Comparison of ENCODE assay signal across 8 cellular contexts in the genomic region with DNA sequence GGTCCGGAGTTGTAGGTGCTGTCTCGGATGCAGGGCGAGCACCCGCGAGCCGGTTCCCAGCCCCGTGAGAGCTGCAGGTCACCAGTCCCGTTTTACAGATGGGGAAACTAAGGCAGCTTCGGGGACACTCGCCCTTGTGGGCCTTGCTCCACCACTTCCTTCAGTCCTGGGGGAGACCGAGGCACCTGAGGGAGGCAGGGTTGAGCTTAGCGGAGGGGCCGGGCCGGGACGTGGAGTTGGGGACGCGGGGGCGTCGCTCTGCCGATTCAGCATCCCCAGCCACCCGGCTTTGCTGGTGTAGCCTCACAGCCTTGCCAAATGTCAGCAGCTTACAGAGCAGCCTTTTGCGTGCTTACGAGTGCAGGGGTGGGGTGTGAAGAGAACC. TPM values are rescaled to one million over a fixed set of nuclear protein-coding genes. Genes with fewer than 3 reads are reported as not detected.
A peak's percentile ranks its signal among the peaks of the same experiment; 100 is the strongest.
DNase-seq lines count a peak whose midpoint lies in the region; ATAC-seq, FAIRE-seq and TF ChIP-seq lines count a peak whose summit lies in the region.

No MANE protein-coding gene starts in this region.

- no peaks in the 10 kb centered on the region for H4K20me1 ChIP-seq in endothelial cell of umbilical vein (replicated peaks; ENCODE audit: control insufficient read depth, extremely low read depth, insufficient read depth, low read length)

- H3K4me2 ChIP-seq in endothelial cell of umbilical vein (ENCODE audit: insufficient read depth, low read length), result peak overlapping the region; percentile 37

- H3K4me3 ChIP-seq in HUES6 (ENCODE audit: low read depth, low read length) (peak overlapping the region; percentile 89), endothelial cell of umbilical vein (replicated peaks in 1 of 3; ENCODE audit: insufficient read depth in 1 of 3, low read depth in 1 of 3, low read length in 3 of 3) (peak overlapping the region; percentile 78 to 86 (median 80)), suprapubic skin (peak overlapping the region; percentile 78)

- no peaks in the 10 kb centered on the region for H3K9me1 ChIP-seq in endothelial cell of umbilical vein (replicated peaks; ENCODE audit: control insufficient read depth, extremely low read depth, insufficient read depth, low read length)

- TF ChIP-seq POLR2A in endothelial cell of umbilical vein (IDR thresholded peaks at IDR 0.05; ENCODE audit: low read depth, low read length), result no peak
- no peak for TF ChIP-seq POLR2A in suprapubic skin (IDR thresholded peaks at IDR 0.05)

- CTCF ChIA-PET in activated CD4-positive, alpha-beta memory T cell treated with anti-CD3 and anti-CD28 coated beads, Interleukin-2, amount 10 ng/mL, durations not matched to agents 7 days and 5 days (lab: Charles Lee), result interaction anchor here (0.5 to 1.0 kb wide), 5 partner anchors 10 to 190 kb away, joined by 3 to 5 read pairs (median 3); no protein-coding TSS in a partner anchor
- CTCF ChIA-PET in endothelial cell of umbilical vein (lab: Charles Lee), result interaction anchor here (1.4 to 1.8 kb wide), 3 partner anchors 10 to 36 kb away, joined by 4 to 8 read pairs (median 7); no protein-coding TSS in a partner anchor

- H3K27me3 ChIP-seq in HUES6 (ENCODE audit: control insufficient read depth, insufficient read depth, low read length) (no peaks in the 10 kb centered on the region), endothelial cell of umbilical vein (ENCODE audit: control insufficient read depth in 2 of 2, insufficient read depth in 2 of 2, low read length in 2 of 2) (no peaks in the 10 kb centered on the region), suprapubic skin (no peaks in the 10 kb centered on the region)

- H3K36me3 ChIP-seq in HUES6 (ENCODE audit: control insufficient read depth, insufficient read depth, low read length) (peaks cover 28% of the 10 kb centered on the region), endothelial cell of umbilical vein (ENCODE audit: control insufficient read depth in 2 of 2, extremely low read depth in 1 of 2, insufficient read depth in 2 of 2, low read length in 2 of 2) (peaks cover 4 to 25% of the 10 kb centered on the region in 2 experiments), suprapubic skin (peaks cover 18% of the 10 kb centered on the region)

- peaks cover 21% of the 10 kb centered on the region for H3K36me3 Mint-ChIP-seq in activated CD4-positive, alpha-beta memory T cell treated with anti-CD3 and anti-CD28 coated beads, Interleukin-2, amount 10 ng/mL, durations not matched to agents 7 days and 5 days (ENCODE audit: low read depth)
- peaks cover 18% of the 10 kb centered on the region for H3K36me3 Mint-ChIP-seq in nephron (ENCODE audit: low read depth)

- DNase-seq in DMS79 treated with DMSO at 0.1 percent for 48 hours (lab: John Stamatoyannopoulos, UW), result peak; percentile 14
- DNase-seq in DMS79 (lab: John Stamatoyannopoulos, UW), result no peak
- peak; percentile 49 for DNase-seq in activated CD4-positive, alpha-beta memory T cell treated with anti-CD3 and anti-CD28 coated beads, Interleukin-2, amount 10 ng/mL, durations not matched to agents 7 days and 5 days
- peak; percentile 23 for DNase-seq in endothelial cell of umbilical vein (ENCODE audit: low read depth, low spot score)
- DNase-seq in suprapubic skin (ENCODE audit: low spot score in 2 of 2), result peak in 1 of 2 donors; percentile 73

- no peak for TF ChIP-seq EP300 in suprapubic skin (IDR thresholded peaks at IDR 0.05)

- 0% methylated on average over 9 of the region's 23 CpGs for WGBS in suprapubic skin

- H3K9me3 ChIP-seq in HUES6 (ENCODE audit: control insufficient read depth, insufficient read depth, low read depth, low read length) (no peaks in the 10 kb centered on the region), endothelial cell of umbilical vein (replicated peaks; ENCODE audit: control insufficient read depth, insufficient read depth, low read length) (no peaks in the 10 kb centered on the region), suprapubic skin (no peaks in the 10 kb centered on the region)

- H3K4me1 ChIP-seq in HUES6 (ENCODE audit: control insufficient read depth, insufficient read depth, low read length) (peaks cover 11% of the 10 kb centered on the region), endothelial cell of umbilical vein (ENCODE audit: control insufficient read depth, extremely low read depth, insufficient read depth, low read length) (peaks cover 11% of the 10 kb centered on the region), suprapubic skin (peaks cover 28% of the 10 kb centered on the region)

- H3K9ac ChIP-seq in HUES6 (ENCODE audit: low read length), result peak overlapping the region; percentile 82
- H3K9ac ChIP-seq in endothelial cell of umbilical vein (replicated peaks; ENCODE audit: extremely low read depth, insufficient read depth, low read length), result peak overlapping the region; percentile 60

- intact Hi-C loops in endothelial cell of umbilical vein (cut with micrococcal nuclease), result loop anchor here (1.0 to 2.0 kb wide), 3 partner anchors 30 to 116 kb away; a partner anchor contains a TSS

- H3K27ac ChIP-seq in HUES6 (ENCODE audit: low read depth, low read length) (peak overlapping the region; percentile 30; the same call in 1 of the 2 replicates), endothelial cell of umbilical vein (ENCODE audit: insufficient read depth, low read depth, low read length) (peak overlapping the region; percentile 35), suprapubic skin (peak overlapping the region; percentile 73)

- H3K27me3 Mint-ChIP-seq in activated CD4-positive, alpha-beta memory T cell treated with anti-CD3 and anti-CD28 coated beads, Interleukin-2, amount 10 ng/mL, durations not matched to agents 7 days and 5 days, result no peaks in the 10 kb centered on the region
- H3K27me3 Mint-ChIP-seq in nephron (ENCODE audit: low read depth), result no peaks in the 10 kb centered on the region

- peak overlapping the region; percentile 78 for H3K4me3 Mint-ChIP-seq in activated CD4-positive, alpha-beta memory T cell treated with anti-CD3 and anti-CD28 coated beads, Interleukin-2, amount 10 ng/mL, durations not matched to agents 7 days and 5 days
- peak overlapping the region; percentile 78 to 87 (median 84) for H3K4me3 Mint-ChIP-seq in nephron

- H3K9me3 Mint-ChIP-seq in activated CD4-positive, alpha-beta memory T cell treated with anti-CD3 and anti-CD28 coated beads, Interleukin-2, amount 10 ng/mL, durations not matched to agents 7 days and 5 days, result no peaks in the 10 kb centered on the region
- no peaks in the 10 kb centered on the region for H3K9me3 Mint-ChIP-seq in nephron

- BruUV-seq in endothelial cell of umbilical vein (replicated peaks; lab: Mats Ljungman, UMichigan), result no TSS peak

- peaks cover 23% of the 10 kb centered on the region for H3K4me1 Mint-ChIP-seq in activated CD4-positive, alpha-beta memory T cell treated with anti-CD3 and anti-CD28 coated beads, Interleukin-2, amount 10 ng/mL, durations not matched to agents 7 days and 5 days
- H3K4me1 Mint-ChIP-seq in nephron, result peaks cover 4% of the 10 kb centered on the region

- no peaks in the 10 kb centered on the region for H3K79me2 ChIP-seq in endothelial cell of umbilical vein (ENCODE audit: control insufficient read depth, insufficient read depth, low read length)

- peak; percentile 54 for FAIRE-seq in endothelial cell of umbilical vein (lab: Jason Lieb, UNC)

- POLR2A ChIA-PET in activated CD4-positive, alpha-beta memory T cell treated with anti-CD3 and anti-CD28 coated beads, Interleukin-2, amount 10 ng/mL, durations not matched to agents 7 days and 5 days (lab: Charles Lee), result interaction anchor here (0.6 to 3.7 kb wide), 8 partner anchors 9 to 479 kb away, joined by 3 to 20 read pairs (median 4); a partner anchor contains a TSS
- POLR2A ChIA-PET in endothelial cell of umbilical vein (lab: Charles Lee), result interaction anchor here (0.6 kb wide), 1 partner anchor 91 kb away, joined by 3 read pairs; no protein-coding TSS in a partner anchor

- ATAC-seq in GM21423 (IDR thresholded peaks at IDR 0.05; ENCODE audit: unreplicated experiment), result no peak

- dilution Hi-C loops in endothelial cell of umbilical vein (cut with MboI; ENCODE audit: extremely low pct_ligation_motif_present, low sequenced_read_pairs), result no loop called here

- TF ChIP-seq CTCF in endothelial cell of umbilical vein (IDR thresholded peaks at IDR 0.05; ENCODE audit: extremely low read depth in 1 of 2, insufficient read depth in 1 of 2, low read depth in 1 of 2, low read length in 2 of 2) (no peak), nephron (IDR thresholded peaks at IDR 0.05; ENCODE audit: unreplicated experiment in 3 of 3) (no peak), suprapubic skin (IDR thresholded peaks at IDR 0.05) (no peak)

- peak overlapping the region; percentile 79 for H2AFZ ChIP-seq in endothelial cell of umbilical vein (ENCODE audit: low read depth, low read length)

- peak overlapping the region; percentile 80 for H3K27ac Mint-ChIP-seq in activated CD4-positive, alpha-beta memory T cell treated with anti-CD3 and anti-CD28 coated beads, Interleukin-2, amount 10 ng/mL, durations not matched to agents 7 days and 5 days
- H3K27ac Mint-ChIP-seq in nephron, result peak overlapping the region in 1 of 3 experiments; percentile 23

RNA-seq across cellular contexts. Expression of a gene that starts 0.5 kb away (rescaled TPM):
- total RNA-seq in activated CD4-positive, alpha-beta memory T cell treated with anti-CD3 and anti-CD28 coated beads, Interleukin-2, amount 10 ng/mL, durations not matched to agents 7 days and 5 days, result 10 to 100 TPM; 91.3 to 94.1 TPM
- 51.0 and 53.2 TPM in 2 replicates for total RNA-seq in endothelial cell of umbilical vein
- 124 and 206 TPM in 2 replicates for polyA plus RNA-seq in endothelial cell of umbilical vein
- 56.1 and 94.1 TPM in 2 replicates for polyA plus RNA-seq in endothelial cell of umbilical vein (2011; cell fraction: cytosol; rRNA removed)
- polyA plus RNA-seq in endothelial cell of umbilical vein (2011; cell fraction: nucleus; rRNA removed), result 17.1 and 22.5 TPM in 2 replicates
- polyA plus RNA-seq in endothelial cell of umbilical vein (2012), result 54.3 and 72.4 TPM in 2 replicates
- 15.7 and 17.6 TPM in 2 replicates for polyA minus RNA-seq in endothelial cell of umbilical vein
- polyA minus RNA-seq in endothelial cell of umbilical vein (2011; cell fraction: cytosol; rRNA and poly(A)+ RNA removed), result 97.0 TPM
- 5.4 and 7.8 TPM in 2 replicates for polyA minus RNA-seq in endothelial cell of umbilical vein (2011; cell fraction: nucleus; rRNA and poly(A)+ RNA removed)
- 100 to 1,000 TPM; 157 to 345 (median 224) TPM for total RNA-seq in suprapubic skin

RNA-seq across cellular contexts. Expression of a gene that starts 11.3 kb away (rescaled TPM):
- total RNA-seq in activated CD4-positive, alpha-beta memory T cell treated with anti-CD3 and anti-CD28 coated beads, Interleukin-2, amount 10 ng/mL, durations not matched to agents 7 days and 5 days, result not detected
- not detected in 2 replicates for total RNA-seq in endothelial cell of umbilical vein
- not detected in 2 replicates for polyA plus RNA-seq in endothelial cell of umbilical vein
- not detected in 2 replicates for polyA plus RNA-seq in endothelial cell of umbilical vein (2011; cell fraction: cytosol; rRNA removed)
- polyA plus RNA-seq in endothelial cell of umbilical vein (2011; cell fraction: nucleus; rRNA removed), result not detected in 2 replicates
- polyA plus RNA-seq in endothelial cell of umbilical vein (2012), result not detected in 2 replicates
- not detected in 2 replicates for polyA minus RNA-seq in endothelial cell of umbilical vein
- 1.2 TPM for polyA minus RNA-seq in endothelial cell of umbilical vein (2011; cell fraction: cytosol; rRNA and poly(A)+ RNA removed)
- not detected in 2 replicates for polyA minus RNA-seq in endothelial cell of umbilical vein (2011; cell fraction: nucleus; rRNA and poly(A)+ RNA removed)
- 10 to 100 TPM in 2 of 4 donors, 1 to 10 TPM in 2; 6.0 to 45.7 (median 22.3) TPM for total RNA-seq in suprapubic skin

RNA-seq across cellular contexts. Expression of a gene that starts 30.8 kb away (rescaled TPM):
- 100 to 1,000 TPM; 112 to 116 TPM for total RNA-seq in activated CD4-positive, alpha-beta memory T cell treated with anti-CD3 and anti-CD28 coated beads, Interleukin-2, amount 10 ng/mL, durations not matched to agents 7 days and 5 days
- total RNA-seq in endothelial cell of umbilical vein, result 143 and 150 TPM in 2 replicates
- 88.3 and 97.2 TPM in 2 replicates for polyA plus RNA-seq in endothelial cell of umbilical vein
- polyA plus RNA-seq in endothelial cell of umbilical vein (2011; cell fraction: cytosol; rRNA removed), result 61.2 and 64.5 TPM in 2 replicates
- 129 and 141 TPM in 2 replicates for polyA plus RNA-seq in endothelial cell of umbilical vein (2011; cell fraction: nucleus; rRNA removed)
- polyA plus RNA-seq in endothelial cell of umbilical vein (2012), result 106 and 126 TPM in 2 replicates
- polyA minus RNA-seq in endothelial cell of umbilical vein, result 72.8 and 92.2 TPM in 2 replicates
- 89.1 TPM for polyA minus RNA-seq in endothelial cell of umbilical vein (2011; cell fraction: cytosol; rRNA and poly(A)+ RNA removed)
- polyA minus RNA-seq in endothelial cell of umbilical vein (2011; cell fraction: nucleus; rRNA and poly(A)+ RNA removed), result 32.6 and 40.5 TPM in 2 replicates
- 100 to 1,000 TPM in 3 of 4 donors, 10 to 100 TPM in 1; 86.7 to 136 (median 115) TPM for total RNA-seq in suprapubic skin

RNA-seq across cellular contexts. Expression of a gene that starts 33.1 kb away (rescaled TPM):
- total RNA-seq in activated CD4-positive, alpha-beta memory T cell treated with anti-CD3 and anti-CD28 coated beads, Interleukin-2, amount 10 ng/mL, durations not matched to agents 7 days and 5 days, result 10 to 100 TPM; 35.6 to 38.1 TPM
- total RNA-seq in endothelial cell of umbilical vein (64.2 and 69.6 TPM in 2 replicates), suprapubic skin (10 to 100 TPM; 47.4 to 76.0 (median 55.9) TPM)
- polyA plus RNA-seq in endothelial cell of umbilical vein, result 69.8 and 69.9 TPM in 2 replicates
- 65.0 and 76.3 TPM in 2 replicates for polyA plus RNA-seq in endothelial cell of umbilical vein (2011; cell fraction: cytosol; rRNA removed)
- 105 and 113 TPM in 2 replicates for polyA plus RNA-seq in endothelial cell of umbilical vein (2011; cell fraction: nucleus; rRNA removed)
- polyA plus RNA-seq in endothelial cell of umbilical vein (2012), result 52.9 and 57.9 TPM in 2 replicates
- 45.6 and 48.0 TPM in 2 replicates for polyA minus RNA-seq in endothelial cell of umbilical vein
- 85.7 TPM for polyA minus RNA-seq in endothelial cell of umbilical vein (2011; cell fraction: cytosol; rRNA and poly(A)+ RNA removed)
- polyA minus RNA-seq in endothelial cell of umbilical vein (2011; cell fraction: nucleus; rRNA and poly(A)+ RNA removed), result 23.8 and 31.5 TPM in 2 replicates

RNA-seq across cellular contexts. Expression of a gene that starts 42.6 kb away (rescaled TPM):
- total RNA-seq in activated CD4-positive, alpha-beta memory T cell treated with anti-CD3 and anti-CD28 coated beads, Interleukin-2, amount 10 ng/mL, durations not matched to agents 7 days and 5 days, result under 1 TPM; 0.30 to 0.40 TPM
- total RNA-seq in endothelial cell of umbilical vein (2.9 and 7.9 TPM in 2 replicates), suprapubic skin (10 to 100 TPM in 2 of 4 donors, 1 to 10 TPM in 2; 4.3 to 18.9 (median 10.1) TPM)
- polyA plus RNA-seq in endothelial cell of umbilical vein, result 0.59 TPM in 2 replicates
- polyA plus RNA-seq in endothelial cell of umbilical vein (2011; cell fraction: cytosol; rRNA removed), result 0.21 and 0.28 TPM in 2 replicates
- 2.7 and 3.9 TPM in 2 replicates for polyA plus RNA-seq in endothelial cell of umbilical vein (2011; cell fraction: nucleus; rRNA removed)
- 0.75 and 1.3 TPM in 2 replicates for polyA plus RNA-seq in endothelial cell of umbilical vein (2012)
- polyA minus RNA-seq in endothelial cell of umbilical vein, result 1.3 and 1.8 TPM in 2 replicates
- polyA minus RNA-seq in endothelial cell of umbilical vein (2011; cell fraction: cytosol; rRNA and poly(A)+ RNA removed), result 1.6 TPM
- polyA minus RNA-seq in endothelial cell of umbilical vein (2011; cell fraction: nucleus; rRNA and poly(A)+ RNA removed), result 2.1 and 2.2 TPM in 2 replicates
